ENCODE assay signal across 1 cellular context in genomic region chr2:74553892-74554820, GRCh38.
TF ChIP-seq lines count a peak whose summit lies in the region.

Gene DOK1 (plus strand): TSS chr2:74554720. CDS start chr2:74554755, 35 bp downstream.
Gene LOXL3 (minus strand): TSS chr2:74553942. CDS start chr2:74552634, 1,308 bp downstream.

TF ChIP-seq in K562, 482 proteins besides CTCF, POLR2A, EP300 and RAD21 (continued from another document and continues in another):
- TF ChIP-seq BHLHE40 (IDR thresholded peaks at IDR 0.05; ENCODE audit: low read length): no peak
- TF ChIP-seq THAP12 (CRISPR knock-in tag; IDR thresholded peaks at IDR 0.05): 0 out of 2 replicates have a peak, but pooled peaks have one; percentile 5
- TF ChIP-seq ASH1L (IDR thresholded peaks at IDR 0.05; ENCODE audit: borderline replicate concordance, low read depth, partially characterized antibody): no peak
- TF ChIP-seq ZNF263 (CRISPR knock-in tag; IDR thresholded peaks at IDR 0.05; ENCODE audit: borderline replicate concordance): peak; percentile 27; the same call in 1 of the 2 replicates
- TF ChIP-seq KDM5B (IDR thresholded peaks at IDR 0.05; ENCODE audit: insufficient replicate concordance, low read depth, low read length): peak; percentile 21
- peak; percentile 99 for TF ChIP-seq KHSRP (IDR thresholded peaks at IDR 0.05)
- TF ChIP-seq TARDBP (IDR thresholded peaks at IDR 0.05): peak; percentile 99
- peak; percentile 27; the same call in 1 of the 2 replicates for TF ChIP-seq MYC (IDR thresholded peaks at IDR 0.05; ENCODE audit: low read depth, low read length)
- TF ChIP-seq MYC (CRISPR knock-in tag; IDR thresholded peaks at IDR 0.05; ENCODE audit: borderline replicate concordance, low read depth): no peak
- TF ChIP-seq PHF21A (IDR thresholded peaks at IDR 0.05; ENCODE audit: borderline replicate concordance, low read depth): no peak
- TF ChIP-seq SRSF9 (IDR thresholded peaks at IDR 0.05; ENCODE audit: borderline replicate concordance, low read depth, low read length): no peak
- no peak for TF ChIP-seq HNRNPL (IDR thresholded peaks at IDR 0.05; ENCODE audit: low read depth, low read length)
- no peak for TF ChIP-seq ZC3H4 (CRISPR knock-in tag; IDR thresholded peaks at IDR 0.05; ENCODE audit: borderline replicate concordance)
- TF ChIP-seq SLC30A9 (CRISPR knock-in tag; IDR thresholded peaks at IDR 0.05): no peak
- no peak for TF ChIP-seq PATZ1 (CRISPR knock-in tag; IDR thresholded peaks at IDR 0.05; ENCODE audit: borderline replicate concordance)
- TF ChIP-seq CBX5 (IDR thresholded peaks at IDR 0.05; ENCODE audit: borderline replicate concordance, low read depth): no peak
- TF ChIP-seq CREM (IDR thresholded peaks at IDR 0.05; ENCODE audit: low read depth): peak; percentile 99
- no peak; the same call in 1 of the 2 replicates for TF ChIP-seq PREB (CRISPR knock-in tag; IDR thresholded peaks at IDR 0.05)
- TF ChIP-seq CBFB (CRISPR knock-in tag; IDR thresholded peaks at IDR 0.05): no peak
- TF ChIP-seq ZNF589 (CRISPR knock-in tag; IDR thresholded peaks at IDR 0.05; ENCODE audit: low read depth): peak; percentile 88; the same call in 1 of the 2 replicates
- TF ChIP-seq E2F8 (IDR thresholded peaks at IDR 0.05; ENCODE audit: low read depth, partially characterized antibody): peak; percentile 95
- TF ChIP-seq FOSL1 (tag; conservative IDR thresholded peaks at IDR 0.05): peak; percentile 67
- TF ChIP-seq STAT5A (IDR thresholded peaks at IDR 0.05; ENCODE audit: borderline replicate concordance, low read length): no peak
- peak; percentile 15; the same call in 1 of the 2 replicates for TF ChIP-seq SOX6 (IDR thresholded peaks at IDR 0.05)
- TF ChIP-seq CCNT2 (IDR thresholded peaks at IDR 0.05; ENCODE audit: borderline replicate concordance, extremely low read depth, insufficient read length, low read depth, low read length): peak; percentile 22
- 0 out of 2 replicates have a peak, but pooled peaks have one; percentile 26 for TF ChIP-seq CHD2 (IDR thresholded peaks at IDR 0.05; ENCODE audit: low read depth, low read length)
- TF ChIP-seq ZNF740 (CRISPR knock-in tag; IDR thresholded peaks at IDR 0.05): peak; percentile 68; the same call in 1 of the 2 replicates
- no peak; a peak in 1 of 4 replicates for TF ChIP-seq ZNF740 (tag; IDR thresholded peaks at IDR 0.05)
- TF ChIP-seq ATF7 (IDR thresholded peaks at IDR 0.05): peak; percentile 99
- TF ChIP-seq ILF3 (IDR thresholded peaks at IDR 0.05; ENCODE audit: borderline replicate concordance): no peak
- no peak for TF ChIP-seq TGIF2 (CRISPR knock-in tag; IDR thresholded peaks at IDR 0.05)
- TF ChIP-seq TAF7 (tag; IDR thresholded peaks at IDR 0.05): no peak
- no peak for TF ChIP-seq CTCFL (IDR thresholded peaks at IDR 0.05; ENCODE audit: borderline replicate concordance, insufficient read depth, low read depth, low read length, poor library complexity, severe bottlenecking)
- TF ChIP-seq MGA (IDR thresholded peaks at IDR 0.05): peak; percentile 77
